ENCODE assay signal across 10 cellular contexts in genomic region chr2:37600735-37601134, GRCh38.
DNase-seq lines count a peak whose midpoint lies in the region; ATAC-seq and TF ChIP-seq lines count a peak whose summit lies in the region.
"Had no signal": no experiment of that assay in that cellular context is flagged by ENCODE, and none has a peak within 500 bp of the region (broad histone marks: within the 10 kb centered on the region; RNA-seq: fewer than 3 reads in every experiment).

No MANE protein-coding gene starts in this region.

- peaks cover 53% of the 10 kb centered on the region for H3K4me1 ChIP-seq in CD4-positive, alpha-beta memory T cell (ENCODE audit: insufficient read depth, low read length)
- H3K4me1 ChIP-seq in MM.1S (ENCODE audit: low read length) (peaks cover 10% of the 10 kb centered on the region), gastroesophageal sphincter (no peaks in the 10 kb centered on the region), stomach (peaks cover 0 to 4% (median 0%) of the 10 kb centered on the region in 4 donors)
- H3K4me1 ChIP-seq: parathyroid adenoma had no signal

- H3K4me1 Mint-ChIP-seq in CD4-positive, alpha-beta memory T cell: peaks cover 37 to 61% (median 45%) of the 10 kb centered on the region in 4 donors
- H3K4me1 Mint-ChIP-seq in effector memory CD8-positive, alpha-beta T cell (ENCODE audit: low read depth in 2 of 2): peaks cover 38 to 55% of the 10 kb centered on the region in 2 donors

- peaks cover 0 to 63% (median 49%) of the 10 kb centered on the region in 8 donors for H3K9me3 Mint-ChIP-seq in CD4-positive, alpha-beta memory T cell
- peaks cover 15 to 19% of the 10 kb centered on the region in 2 donors for H3K9me3 Mint-ChIP-seq in effector memory CD8-positive, alpha-beta T cell

- TF ChIP-seq CTCF in MM.1S (IDR thresholded peaks at IDR 0.05; ENCODE audit: low read length): no peak
- TF ChIP-seq CTCF in gastroesophageal sphincter (IDR thresholded peaks at IDR 0.05): no peak
- TF ChIP-seq CTCF in stomach (IDR thresholded peaks at IDR 0.05): no peak

- H3K36me3 ChIP-seq in CD4-positive, alpha-beta memory T cell (ENCODE audit: insufficient read depth, low read length): peaks cover 11% of the 10 kb centered on the region
- no peaks in the 10 kb centered on the region for H3K36me3 ChIP-seq in MM.1S (replicated peaks; ENCODE audit: insufficient read depth, low read length)
- no peaks in the 10 kb centered on the region for H3K36me3 ChIP-seq in gastroesophageal sphincter
- no peaks in the 10 kb centered on the region for H3K36me3 ChIP-seq in stomach

- H3K4me3 Mint-ChIP-seq in CD4-positive, alpha-beta memory T cell: peak overlapping the region; percentile 91 to 99 (median 96)
- peak overlapping the region; percentile 82 to 90 for H3K4me3 Mint-ChIP-seq in effector memory CD8-positive, alpha-beta T cell

- H3K4me3 ChIP-seq in CD4-positive, alpha-beta memory T cell (ENCODE audit: low read length in 2 of 2): peak overlapping the region; percentile 54 to 80
- H3K4me3 ChIP-seq in MM.1S (ENCODE audit: low read length): no peak overlapping the region
- H3K4me3 ChIP-seq in gastroesophageal sphincter: no peak overlapping the region
- peak overlapping the region in 1 of 4 donors; percentile 19 for H3K4me3 ChIP-seq in stomach
- H3K4me3 ChIP-seq: PC-9 had no signal

- peak in 1 of 5 donors; percentile 19 for DNase-seq in CD4-positive, alpha-beta memory T cell
- DNase-seq in MM.1S (no peak), HuH-7.5 (ENCODE audit: low spot score) (no peak), stomach (no peak)
- no peak for DNase-seq in effector memory CD8-positive, alpha-beta T cell
- DNase-seq: PC-9 had no signal

- no peaks in the 10 kb centered on the region for H3K27me3 ChIP-seq in CD4-positive, alpha-beta memory T cell (ENCODE audit: insufficient read depth, low read length)
- H3K27me3 ChIP-seq in MM.1S (replicated peaks; ENCODE audit: insufficient read depth, low read length) (no peaks in the 10 kb centered on the region), gastroesophageal sphincter (no peaks in the 10 kb centered on the region), stomach (no peaks in the 10 kb centered on the region)

- WGBS in gastroesophageal sphincter (ENCODE audit: low coverage in 1 of 2), 2 donors: 86 to 100% methylated on average over 1 of the region's 1 CpG
- WGBS in stomach, 5 donors: 63 to 91% (median 76%) methylated on average over 1 of the region's 1 CpG

- no peaks in the 10 kb centered on the region for H4K20me1 ChIP-seq in MM.1S (ENCODE audit: insufficient read depth, low read length)

- ATAC-seq in GM19467 (IDR thresholded peaks at IDR 0.05; ENCODE audit: unreplicated experiment): peak; percentile 73
- ATAC-seq in effector memory CD8-positive, alpha-beta T cell (replicated peaks): no peak
- ATAC-seq in HG03520 (IDR thresholded peaks at IDR 0.05; ENCODE audit: unreplicated experiment): no peak
- ATAC-seq in gastroesophageal sphincter: no peak

- TF ChIP-seq POLR2A in gastroesophageal sphincter (IDR thresholded peaks at IDR 0.05) (no peak), stomach (IDR thresholded peaks at IDR 0.05) (no peak)

- TF ChIP-seq EP300 in gastroesophageal sphincter (IDR thresholded peaks at IDR 0.05) (no peak), stomach (IDR thresholded peaks at IDR 0.05) (no peak)

- peak overlapping the region; percentile 79 for H3K27ac ChIP-seq in CD4-positive, alpha-beta memory T cell (ENCODE audit: low read depth, low read length)
- H3K27ac ChIP-seq in MM.1S (ENCODE audit: low read length) (no peak overlapping the region), gastroesophageal sphincter (no peak overlapping the region), stomach (peak overlapping the region in 2 of 5 donors; percentile 41 to 48)
- H3K27ac ChIP-seq: parathyroid adenoma, PC-9 had no signal

- no peaks in the 10 kb centered on the region for H3K9me3 ChIP-seq in CD4-positive, alpha-beta memory T cell (ENCODE audit: control insufficient read depth in 1 of 2, low read length in 2 of 2)
- H3K9me3 ChIP-seq in MM.1S (replicated peaks; ENCODE audit: insufficient read depth, low read length) (no peaks in the 10 kb centered on the region), gastroesophageal sphincter (peaks cover 0 to 8% (median 0%) of the 10 kb centered on the region in 3 donors), stomach (peaks cover 0 to 8% (median 0%) of the 10 kb centered on the region in 4 donors)

- POLR2A ChIA-PET in CD4-positive, alpha-beta memory T cell (lab: Charles Lee; ENCODE audit: partially characterized antibody): interaction anchor here (1.0 to 9.7 kb wide), 28 partner anchors 12 to 1151 kb away, joined by 3 to 322 read pairs (median 12); partner anchors contain the start of genes CDC42EP3 and SRSF7

- H3K36me3 Mint-ChIP-seq in CD4-positive, alpha-beta memory T cell: peaks cover 64 to 69% of the 10 kb centered on the region in 2 donors
- peaks cover 49% of the 10 kb centered on the region for H3K36me3 Mint-ChIP-seq in effector memory CD8-positive, alpha-beta T cell (ENCODE audit: insufficient read depth)

- no peaks in the 10 kb centered on the region for H3K9me2 ChIP-seq in MM.1S (replicated peaks; ENCODE audit: insufficient read depth, low read length)

- H3K27me3 Mint-ChIP-seq in CD4-positive, alpha-beta memory T cell: no peaks in the 10 kb centered on the region
- H3K27me3 Mint-ChIP-seq in effector memory CD8-positive, alpha-beta T cell: no peaks in the 10 kb centered on the region

- intact Hi-C loops in CD4-positive, alpha-beta memory T cell (cut with micrococcal nuclease): loop anchor here (2.0 to 5.0 kb wide), 3 partner anchors 33 to 70 kb away; partner anchors contain the start of gene CDC42EP3
- intact Hi-C loops in stomach (cut with DNase I; ENCODE audit: low total_unique reads): no loop called here

- no peak overlapping the region for H3K9ac ChIP-seq in MM.1S (ENCODE audit: low read length)
- H3K9ac ChIP-seq: parathyroid adenoma had no signal

- H3K79me2 ChIP-seq in MM.1S (ENCODE audit: low read length): no peaks in the 10 kb centered on the region
- H3K79me2 ChIP-seq: parathyroid adenoma had no signal

- peak overlapping the region; percentile 94 to 99 (median 99) for H3K27ac Mint-ChIP-seq in CD4-positive, alpha-beta memory T cell
- H3K27ac Mint-ChIP-seq in effector memory CD8-positive, alpha-beta T cell: peak overlapping the region; percentile 98 to 99

- CTCF ChIA-PET in CD4-positive, alpha-beta memory T cell (lab: Charles Lee; ENCODE audit: partially characterized antibody): interaction anchor here (0.8 to 5.6 kb wide), 15 partner anchors 9 to 232 kb away, joined by 3 to 45 read pairs (median 11); no protein-coding TSS in a partner anchor

- H3F3A ChIP-seq in MM.1S (ENCODE audit: insufficient read depth, low read length): 0 out of 2 replicates have a peak, but pooled peaks cover 5% of the 10 kb centered on the region

- H3K4me2 ChIP-seq in MM.1S (ENCODE audit: low read depth, low read length): peak overlapping the region; percentile 2; the same call in 1 of the 2 replicates
- H3K4me2 ChIP-seq: PC-9 had no signal

- H2AFZ ChIP-seq in MM.1S (ENCODE audit: low read length): no peak overlapping the region
- H2AFZ ChIP-seq: parathyroid adenoma, PC-9 had no signal

Comparison
In these comparisons a context has a peak if more than half of its experiments do, and no peak if none do; other contexts are left out.
1. H3K4me3 ChIP-seq: peak in CD4-positive, alpha-beta memory T cell (2 of 2); none in MM.1S (single experiment) and gastroesophageal sphincter (0 of 2).